ENCODE assay signal across 1 cellular context in the genomic region with DNA sequence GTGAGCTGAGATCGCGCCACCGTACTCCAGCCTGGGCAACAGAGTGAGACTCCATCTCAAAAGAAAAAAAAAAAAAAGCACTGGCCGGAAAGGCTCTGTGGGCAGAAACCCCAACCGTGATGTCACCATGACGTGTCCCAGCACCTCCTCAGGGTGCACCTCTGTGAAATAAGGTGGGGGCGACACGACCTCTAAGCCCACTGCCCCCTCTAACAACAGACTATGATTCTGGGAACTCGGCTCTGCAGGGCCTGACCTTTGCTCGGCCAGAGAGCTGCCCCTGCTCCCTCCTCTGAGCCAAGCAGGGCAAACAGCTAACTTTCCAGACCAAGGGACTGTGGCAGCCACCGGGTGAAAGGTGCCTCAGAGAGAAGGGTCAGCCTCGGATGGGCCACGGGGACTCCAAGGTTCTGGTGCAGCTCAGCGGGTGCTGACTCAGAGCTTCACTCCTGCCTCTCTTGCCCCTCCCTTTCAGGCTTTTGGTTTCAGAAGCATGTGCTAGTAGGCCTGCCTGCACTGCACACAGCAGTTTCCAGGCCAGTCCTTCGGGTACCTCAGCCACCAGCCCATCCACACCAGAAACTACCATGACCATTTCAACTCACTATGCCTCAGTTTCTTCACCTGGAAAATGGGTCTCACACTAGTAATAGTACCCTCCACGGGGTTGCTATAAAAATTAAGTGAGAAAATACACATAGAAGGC.
TF ChIP-seq lines count a peak whose summit lies in the region.

No MANE protein-coding gene starts in this region.

TF ChIP-seq in HepG2, 621 proteins besides CTCF, POLR2A, EP300 and RAD21 (continued from another document and continues in another):
- TF ChIP-seq ARID4A (CRISPR knock-in tag; IDR thresholded peaks at IDR 0.05; ENCODE audit: borderline replicate concordance): peak; percentile 41; the same call in 1 of the 2 replicates
- TF ChIP-seq NFIC (IDR thresholded peaks at IDR 0.05; ENCODE audit: low read length): no peak
- TF ChIP-seq ZBTB37 (CRISPR knock-in tag; IDR thresholded peaks at IDR 0.05): no peak
- TF ChIP-seq ZNF639 (CRISPR knock-in tag; conservative IDR thresholded peaks at IDR 0.05): no peak
- TF ChIP-seq KMT2A (CRISPR knock-in tag; IDR thresholded peaks at IDR 0.05): peak; percentile 26; the same call in 1 of the 2 replicates
- TF ChIP-seq IKZF4 (CRISPR knock-in tag; IDR thresholded peaks at IDR 0.05; ENCODE audit: borderline replicate concordance, low read depth, not compliant biosample characterization): no peak
- no peak for TF ChIP-seq ZNF446 (CRISPR knock-in tag; IDR thresholded peaks at IDR 0.05)
- no peak for TF ChIP-seq SNAPC2 (CRISPR knock-in tag; IDR thresholded peaks at IDR 0.05)
- TF ChIP-seq ZNF652 (CRISPR knock-in tag; IDR thresholded peaks at IDR 0.05; ENCODE audit: borderline replicate concordance, low read depth): no peak
- peak; percentile 49; the same call in 1 of the 2 replicates for TF ChIP-seq MXD4 (CRISPR knock-in tag; IDR thresholded peaks at IDR 0.05)
- no peak for TF ChIP-seq SMAD3 (CRISPR knock-in tag; IDR thresholded peaks at IDR 0.05)
- TF ChIP-seq HOXA5 (CRISPR knock-in tag; IDR thresholded peaks at IDR 0.05): no peak
- no peak for TF ChIP-seq KLF9 (CRISPR knock-in tag; IDR thresholded peaks at IDR 0.05; ENCODE audit: low read depth)
- no peak for TF ChIP-seq FOXA1 (IDR thresholded peaks at IDR 0.05)
- no peak for TF ChIP-seq FOXA1 (CRISPR knock-in tag; IDR thresholded peaks at IDR 0.05)
- no peak for TF ChIP-seq ZBTB1 (CRISPR knock-in tag; IDR thresholded peaks at IDR 0.05; ENCODE audit: borderline replicate concordance)
- TF ChIP-seq, protein P1, sequence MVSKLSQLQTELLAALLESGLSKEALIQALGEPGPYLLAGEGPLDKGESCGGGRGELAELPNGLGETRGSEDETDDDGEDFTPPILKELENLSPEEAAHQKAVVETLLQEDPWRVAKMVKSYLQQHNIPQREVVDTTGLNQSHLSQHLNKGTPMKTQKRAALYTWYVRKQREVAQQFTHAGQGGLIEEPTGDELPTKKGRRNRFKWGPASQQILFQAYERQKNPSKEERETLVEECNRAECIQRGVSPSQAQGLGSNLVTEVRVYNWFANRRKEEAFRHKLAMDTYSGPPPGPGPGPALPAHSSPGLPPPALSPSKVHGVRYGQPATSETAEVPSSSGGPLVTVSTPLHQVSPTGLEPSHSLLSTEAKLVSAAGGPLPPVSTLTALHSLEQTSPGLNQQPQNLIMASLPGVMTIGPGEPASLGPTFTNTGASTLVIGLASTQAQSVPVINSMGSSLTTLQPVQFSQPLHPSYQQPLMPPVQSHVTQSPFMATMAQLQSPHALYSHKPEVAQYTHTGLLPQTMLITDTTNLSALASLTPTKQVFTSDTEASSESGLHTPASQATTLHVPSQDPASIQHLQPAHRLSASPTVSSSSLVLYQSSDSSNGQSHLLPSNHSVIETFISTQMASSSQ (IDR thresholded peaks at IDR 0.05; ENCODE audit: low read depth): no peak
- TF ChIP-seq, protein P1 (CRISPR knock-in tag; IDR thresholded peaks at IDR 0.05; ENCODE audit: borderline replicate concordance): no peak
- TF ChIP-seq, protein P2, sequence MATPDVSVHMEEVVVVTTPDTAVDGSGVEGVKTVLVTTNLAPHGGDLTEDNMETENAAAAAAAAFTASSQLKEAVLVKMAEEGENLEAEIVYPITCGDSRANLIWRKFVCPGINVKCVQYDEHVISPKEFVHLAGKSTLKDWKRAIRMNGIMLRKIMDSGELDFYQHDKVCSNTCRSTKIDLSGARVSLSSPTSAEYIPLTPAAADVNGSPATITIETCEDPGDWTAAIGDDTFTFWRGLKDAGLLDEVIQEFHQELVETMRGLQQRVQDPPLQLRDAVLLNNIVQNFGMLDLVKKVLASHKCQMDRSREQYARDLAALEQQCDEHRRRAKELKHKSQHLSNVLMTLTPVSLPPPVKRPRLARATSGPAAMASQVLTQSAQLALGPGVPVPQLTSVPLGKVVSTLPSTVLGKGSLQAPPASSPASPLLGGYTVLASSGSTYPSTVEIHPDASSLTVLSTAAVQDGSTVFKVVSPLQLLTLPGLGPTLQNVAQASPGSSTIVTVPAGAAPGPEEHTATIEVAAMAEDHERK (CRISPR knock-in tag; IDR thresholded peaks at IDR 0.05; ENCODE audit: low read depth): no peak
- no peak; the same call in 1 of the 2 replicates for TF ChIP-seq KDM2A (CRISPR knock-in tag; IDR thresholded peaks at IDR 0.05; ENCODE audit: borderline replicate concordance, low read depth)
- TF ChIP-seq TERF1 (CRISPR knock-in tag; IDR thresholded peaks at IDR 0.05): no peak
- no peak for TF ChIP-seq ARID2 (CRISPR knock-in tag; IDR thresholded peaks at IDR 0.05; ENCODE audit: borderline replicate concordance)
- TF ChIP-seq ATRX (CRISPR knock-in tag; IDR thresholded peaks at IDR 0.05; ENCODE audit: borderline replicate concordance): no peak
- TF ChIP-seq MEIS2 (CRISPR knock-in tag; IDR thresholded peaks at IDR 0.05): no peak
- TF ChIP-seq HDAC6 (IDR thresholded peaks at IDR 0.05; ENCODE audit: low read depth, low read length): no peak
- no peak for TF ChIP-seq RFXANK (CRISPR knock-in tag; IDR thresholded peaks at IDR 0.05)
- TF ChIP-seq, protein P3, sequence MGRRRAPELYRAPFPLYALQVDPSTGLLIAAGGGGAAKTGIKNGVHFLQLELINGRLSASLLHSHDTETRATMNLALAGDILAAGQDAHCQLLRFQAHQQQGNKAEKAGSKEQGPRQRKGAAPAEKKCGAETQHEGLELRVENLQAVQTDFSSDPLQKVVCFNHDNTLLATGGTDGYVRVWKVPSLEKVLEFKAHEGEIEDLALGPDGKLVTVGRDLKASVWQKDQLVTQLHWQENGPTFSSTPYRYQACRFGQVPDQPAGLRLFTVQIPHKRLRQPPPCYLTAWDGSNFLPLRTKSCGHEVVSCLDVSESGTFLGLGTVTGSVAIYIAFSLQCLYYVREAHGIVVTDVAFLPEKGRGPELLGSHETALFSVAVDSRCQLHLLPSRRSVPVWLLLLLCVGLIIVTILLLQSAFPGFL (CRISPR knock-in tag; IDR thresholded peaks at IDR 0.05): no peak
- TF ChIP-seq KDM5B (CRISPR knock-in tag; IDR thresholded peaks at IDR 0.05; ENCODE audit: borderline replicate concordance): no peak
- no peak for TF ChIP-seq YEATS4 (CRISPR knock-in tag; IDR thresholded peaks at IDR 0.05; ENCODE audit: borderline replicate concordance)
- TF ChIP-seq RFX3 (CRISPR knock-in tag; IDR thresholded peaks at IDR 0.05): no peak
- TF ChIP-seq THRA (CRISPR knock-in tag; IDR thresholded peaks at IDR 0.05; ENCODE audit: borderline replicate concordance): no peak
- TF ChIP-seq SRSF4 (IDR thresholded peaks at IDR 0.05; ENCODE audit: low read depth, low read length, poor library complexity, severe bottlenecking): no peak
- TF ChIP-seq ZNF44 (CRISPR knock-in tag; IDR thresholded peaks at IDR 0.05): no peak
- 0 out of 2 replicates have a peak, but pooled peaks have one; percentile 14 for TF ChIP-seq THAP11 (CRISPR knock-in tag; IDR thresholded peaks at IDR 0.05)
- TF ChIP-seq, protein P4, sequence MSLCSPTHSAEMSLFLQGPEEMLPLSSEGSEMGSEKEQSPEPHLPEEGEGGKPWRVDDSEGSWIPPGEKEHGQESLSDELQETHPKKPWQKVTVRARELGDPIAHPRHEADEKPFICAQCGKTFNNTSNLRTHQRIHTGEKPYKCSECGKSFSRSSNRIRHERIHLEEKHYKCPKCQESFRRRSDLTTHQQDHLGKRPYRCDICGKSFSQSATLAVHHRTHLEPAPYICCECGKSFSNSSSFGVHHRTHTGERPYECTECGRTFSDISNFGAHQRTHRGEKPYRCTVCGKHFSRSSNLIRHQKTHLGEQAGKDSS (CRISPR knock-in tag; IDR thresholded peaks at IDR 0.05; ENCODE audit: borderline replicate concordance, low read depth): no peak
- no peak for TF ChIP-seq PRPF4 (IDR thresholded peaks at IDR 0.05; ENCODE audit: low read depth, low read length, poor library complexity, severe bottlenecking)
- no peak for TF ChIP-seq THAP8 (CRISPR knock-in tag; IDR thresholded peaks at IDR 0.05; ENCODE audit: borderline replicate concordance)
- TF ChIP-seq BORCS8-MEF2B (CRISPR knock-in tag; IDR thresholded peaks at IDR 0.05): no peak
